2 cellular contexts compared by ENCODE assay signal in the genomic region with DNA sequence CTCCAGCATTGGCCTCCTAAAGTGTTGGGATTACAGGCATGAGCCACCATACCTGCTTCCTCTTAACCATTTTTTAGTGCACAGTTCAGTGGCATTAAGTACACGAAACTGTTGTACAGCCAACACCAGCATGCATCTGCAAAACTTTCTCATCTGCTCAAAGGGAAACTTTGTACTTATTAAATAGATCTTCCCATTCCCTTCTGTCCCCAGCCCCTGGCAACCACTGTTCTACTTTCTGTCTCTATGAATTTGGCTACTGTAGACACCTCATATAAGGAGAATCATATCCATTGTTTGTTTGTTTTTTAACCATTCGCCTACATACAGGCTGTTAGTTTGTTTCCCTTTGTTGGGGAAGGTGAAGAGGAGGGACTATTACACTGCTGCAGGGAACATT.
TF ChIP-seq lines count a peak whose summit lies in the region.

No MANE protein-coding gene starts in this region.

TF ChIP-seq in HepG2, 621 proteins besides CTCF, POLR2A, EP300 and RAD21:
- TF ChIP-seq, protein P1, sequence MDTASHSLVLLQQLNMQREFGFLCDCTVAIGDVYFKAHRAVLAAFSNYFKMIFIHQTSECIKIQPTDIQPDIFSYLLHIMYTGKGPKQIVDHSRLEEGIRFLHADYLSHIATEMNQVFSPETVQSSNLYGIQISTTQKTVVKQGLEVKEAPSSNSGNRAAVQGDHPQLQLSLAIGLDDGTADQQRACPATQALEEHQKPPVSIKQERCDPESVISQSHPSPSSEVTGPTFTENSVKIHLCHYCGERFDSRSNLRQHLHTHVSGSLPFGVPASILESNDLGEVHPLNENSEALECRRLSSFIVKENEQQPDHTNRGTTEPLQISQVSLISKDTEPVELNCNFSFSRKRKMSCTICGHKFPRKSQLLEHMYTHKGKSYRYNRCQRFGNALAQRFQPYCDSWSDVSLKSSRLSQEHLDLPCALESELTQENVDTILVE (CRISPR knock-in tag; IDR thresholded peaks at IDR 0.05), result no peak
- TF ChIP-seq CBFB (CRISPR knock-in tag; IDR thresholded peaks at IDR 0.05), result no peak
- TF ChIP-seq, protein P2, sequence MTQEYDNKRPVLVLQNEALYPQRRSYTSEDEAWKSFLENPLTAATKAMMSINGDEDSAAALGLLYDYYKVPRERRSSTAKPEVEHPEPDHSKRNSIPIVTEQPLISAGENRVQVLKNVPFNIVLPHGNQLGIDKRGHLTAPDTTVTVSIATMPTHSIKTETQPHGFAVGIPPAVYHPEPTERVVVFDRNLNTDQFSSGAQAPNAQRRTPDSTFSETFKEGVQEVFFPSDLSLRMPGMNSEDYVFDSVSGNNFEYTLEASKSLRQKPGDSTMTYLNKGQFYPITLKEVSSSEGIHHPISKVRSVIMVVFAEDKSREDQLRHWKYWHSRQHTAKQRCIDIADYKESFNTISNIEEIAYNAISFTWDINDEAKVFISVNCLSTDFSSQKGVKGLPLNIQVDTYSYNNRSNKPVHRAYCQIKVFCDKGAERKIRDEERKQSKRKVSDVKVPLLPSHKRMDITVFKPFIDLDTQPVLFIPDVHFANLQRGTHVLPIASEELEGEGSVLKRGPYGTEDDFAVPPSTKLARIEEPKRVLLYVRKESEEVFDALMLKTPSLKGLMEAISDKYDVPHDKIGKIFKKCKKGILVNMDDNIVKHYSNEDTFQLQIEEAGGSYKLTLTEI (CRISPR knock-in tag; conservative IDR thresholded peaks at IDR 0.05), result no peak
- no peak for TF ChIP-seq SIN3B (IDR thresholded peaks at IDR 0.05; ENCODE audit: low read length)
- TF ChIP-seq TP53 (CRISPR knock-in tag; conservative IDR thresholded peaks at IDR 0.05), result no peak
- TF ChIP-seq ZNF20 (CRISPR knock-in tag; IDR thresholded peaks at IDR 0.05), result no peak
- TF ChIP-seq, protein P3, sequence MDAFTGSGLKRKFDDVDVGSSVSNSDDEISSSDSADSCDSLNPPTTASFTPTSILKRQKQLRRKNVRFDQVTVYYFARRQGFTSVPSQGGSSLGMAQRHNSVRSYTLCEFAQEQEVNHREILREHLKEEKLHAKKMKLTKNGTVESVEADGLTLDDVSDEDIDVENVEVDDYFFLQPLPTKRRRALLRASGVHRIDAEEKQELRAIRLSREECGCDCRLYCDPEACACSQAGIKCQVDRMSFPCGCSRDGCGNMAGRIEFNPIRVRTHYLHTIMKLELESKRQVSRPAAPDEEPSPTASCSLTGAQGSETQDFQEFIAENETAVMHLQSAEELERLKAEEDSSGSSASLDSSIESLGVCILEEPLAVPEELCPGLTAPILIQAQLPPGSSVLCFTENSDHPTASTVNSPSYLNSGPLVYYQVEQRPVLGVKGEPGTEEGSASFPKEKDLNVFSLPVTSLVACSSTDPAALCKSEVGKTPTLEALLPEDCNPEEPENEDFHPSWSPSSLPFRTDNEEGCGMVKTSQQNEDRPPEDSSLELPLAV (CRISPR knock-in tag; conservative IDR thresholded peaks at IDR 0.05; ENCODE audit: low read depth), result no peak
- TF ChIP-seq, protein P4, sequence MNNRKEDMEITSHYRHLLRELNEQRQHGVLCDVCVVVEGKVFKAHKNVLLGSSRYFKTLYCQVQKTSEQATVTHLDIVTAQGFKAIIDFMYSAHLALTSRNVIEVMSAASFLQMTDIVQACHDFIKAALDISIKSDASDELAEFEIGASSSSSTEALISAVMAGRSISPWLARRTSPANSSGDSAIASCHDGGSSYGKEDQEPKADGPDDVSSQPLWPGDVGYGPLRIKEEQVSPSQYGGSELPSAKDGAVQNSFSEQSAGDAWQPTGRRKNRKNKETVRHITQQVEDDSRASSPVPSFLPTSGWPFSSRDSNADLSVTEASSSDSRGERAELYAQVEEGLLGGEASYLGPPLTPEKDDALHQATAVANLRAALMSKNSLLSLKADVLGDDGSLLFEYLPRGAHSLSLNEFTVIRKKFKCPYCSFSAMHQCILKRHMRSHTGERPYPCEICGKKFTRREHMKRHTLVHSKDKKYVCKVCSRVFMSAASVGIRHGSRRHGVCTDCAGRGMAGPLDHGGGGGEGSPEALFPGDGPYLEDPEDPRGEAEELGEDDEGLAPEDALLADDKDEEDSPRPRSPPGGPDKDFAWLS (CRISPR knock-in tag; IDR thresholded peaks at IDR 0.05; ENCODE audit: borderline replicate concordance), result no peak
- no peak for TF ChIP-seq PLRG1 (conservative IDR thresholded peaks at IDR 0.05)
- TF ChIP-seq KDM1A (CRISPR knock-in tag; IDR thresholded peaks at IDR 0.05), result no peak
- no peak for TF ChIP-seq BHLHE40 (IDR thresholded peaks at IDR 0.05; ENCODE audit: low read length)
- no peak for TF ChIP-seq HNRNPH1 (optimal IDR thresholded peaks at IDR 0.05; ENCODE audit: low read depth, low read length)
- TF ChIP-seq CHD2 (IDR thresholded peaks at IDR 0.05; ENCODE audit: low read depth, low read length), result no peak
- TF ChIP-seq RBAK (CRISPR knock-in tag; IDR thresholded peaks at IDR 0.05), result no peak
- TF ChIP-seq, protein P5, sequence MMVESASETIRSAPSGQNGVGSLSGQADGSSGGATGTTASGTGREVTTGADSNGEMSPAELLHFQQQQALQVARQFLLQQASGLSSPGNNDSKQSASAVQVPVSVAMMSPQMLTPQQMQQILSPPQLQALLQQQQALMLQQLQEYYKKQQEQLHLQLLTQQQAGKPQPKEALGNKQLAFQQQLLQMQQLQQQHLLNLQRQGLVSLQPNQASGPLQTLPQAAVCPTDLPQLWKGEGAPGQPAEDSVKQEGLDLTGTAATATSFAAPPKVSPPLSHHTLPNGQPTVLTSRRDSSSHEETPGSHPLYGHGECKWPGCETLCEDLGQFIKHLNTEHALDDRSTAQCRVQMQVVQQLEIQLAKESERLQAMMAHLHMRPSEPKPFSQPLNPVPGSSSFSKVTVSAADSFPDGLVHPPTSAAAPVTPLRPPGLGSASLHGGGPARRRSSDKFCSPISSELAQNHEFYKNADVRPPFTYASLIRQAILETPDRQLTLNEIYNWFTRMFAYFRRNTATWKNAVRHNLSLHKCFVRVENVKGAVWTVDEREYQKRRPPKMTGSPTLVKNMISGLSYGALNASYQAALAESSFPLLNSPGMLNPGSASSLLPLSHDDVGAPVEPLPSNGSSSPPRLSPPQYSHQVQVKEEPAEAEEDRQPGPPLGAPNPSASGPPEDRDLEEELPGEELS (CRISPR knock-in tag; IDR thresholded peaks at IDR 0.05), result no peak
- no peak for TF ChIP-seq FOXM1 (CRISPR knock-in tag; IDR thresholded peaks at IDR 0.05)
- TF ChIP-seq AGO1 (IDR thresholded peaks at IDR 0.05; ENCODE audit: low read depth, low read length, poor library complexity, severe bottlenecking), result no peak
- TF ChIP-seq, protein P6, sequence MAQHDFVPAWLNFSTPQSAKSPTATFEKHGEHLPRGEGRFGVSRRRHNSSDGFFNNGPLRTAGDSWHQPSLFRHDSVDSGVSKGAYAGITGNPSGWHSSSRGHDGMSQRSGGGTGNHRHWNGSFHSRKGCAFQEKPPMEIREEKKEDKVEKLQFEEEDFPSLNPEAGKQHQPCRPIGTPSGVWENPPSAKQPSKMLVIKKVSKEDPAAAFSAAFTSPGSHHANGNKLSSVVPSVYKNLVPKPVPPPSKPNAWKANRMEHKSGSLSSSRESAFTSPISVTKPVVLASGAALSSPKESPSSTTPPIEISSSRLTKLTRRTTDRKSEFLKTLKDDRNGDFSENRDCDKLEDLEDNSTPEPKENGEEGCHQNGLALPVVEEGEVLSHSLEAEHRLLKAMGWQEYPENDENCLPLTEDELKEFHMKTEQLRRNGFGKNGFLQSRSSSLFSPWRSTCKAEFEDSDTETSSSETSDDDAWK (CRISPR knock-in tag; IDR thresholded peaks at IDR 0.05), result no peak
- TF ChIP-seq SOX6 (IDR thresholded peaks at IDR 0.05), result no peak
- no peak for TF ChIP-seq SOX6 (CRISPR knock-in tag; IDR thresholded peaks at IDR 0.05)

TF ChIP-seq in GM12878, 131 proteins besides CTCF, POLR2A, EP300 and RAD21:
- no peak for TF ChIP-seq BMI1 (IDR thresholded peaks at IDR 0.05; ENCODE audit: borderline replicate concordance)
- TF ChIP-seq CHD2 (IDR thresholded peaks at IDR 0.05; ENCODE audit: borderline replicate concordance, low read depth, low read length), result no peak
- no peak for TF ChIP-seq SMAD1 (IDR thresholded peaks at IDR 0.05; ENCODE audit: low read depth, partially characterized antibody)
- no peak for TF ChIP-seq HCFC1 (IDR thresholded peaks at IDR 0.05; ENCODE audit: low read length)
- TF ChIP-seq, protein P7, sequence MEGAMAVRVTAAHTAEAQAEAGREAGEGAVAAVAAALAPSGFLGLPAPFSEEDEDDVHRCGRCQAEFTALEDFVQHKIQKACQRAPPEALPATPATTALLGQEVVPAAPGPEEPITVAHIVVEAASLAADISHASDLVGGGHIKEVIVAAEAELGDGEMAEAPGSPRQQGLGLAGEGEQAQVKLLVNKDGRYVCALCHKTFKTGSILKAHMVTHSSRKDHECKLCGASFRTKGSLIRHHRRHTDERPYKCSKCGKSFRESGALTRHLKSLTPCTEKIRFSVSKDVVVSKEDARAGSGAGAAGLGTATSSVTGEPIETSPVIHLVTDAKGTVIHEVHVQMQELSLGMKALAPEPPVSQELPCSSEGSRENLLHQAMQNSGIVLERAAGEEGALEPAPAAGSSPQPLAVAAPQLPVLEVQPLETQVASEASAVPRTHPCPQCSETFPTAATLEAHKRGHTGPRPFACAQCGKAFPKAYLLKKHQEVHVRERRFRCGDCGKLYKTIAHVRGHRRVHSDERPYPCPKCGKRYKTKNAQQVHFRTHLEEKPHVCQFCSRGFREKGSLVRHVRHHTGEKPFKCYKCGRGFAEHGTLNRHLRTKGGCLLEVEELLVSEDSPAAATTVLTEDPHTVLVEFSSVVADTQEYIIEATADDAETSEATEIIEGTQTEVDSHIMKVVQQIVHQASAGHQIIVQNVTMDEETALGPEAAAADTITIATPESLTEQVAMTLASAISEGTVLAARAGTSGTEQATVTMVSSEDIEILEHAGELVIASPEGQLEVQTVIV (IDR thresholded peaks at IDR 0.05; ENCODE audit: borderline replicate concordance, partially characterized antibody), result no peak
- no peak for TF ChIP-seq KAT2A (conservative IDR thresholded peaks at IDR 0.05; ENCODE audit: control insufficient read depth, low read depth, low read length)
- no peak for TF ChIP-seq ZNF384 (IDR thresholded peaks at IDR 0.05; ENCODE audit: borderline replicate concordance, low read depth, low read length)
- TF ChIP-seq BCL11A (IDR thresholded peaks at IDR 0.05; ENCODE audit: low read depth, low read length), result no peak
- TF ChIP-seq YBX1 (IDR thresholded peaks at IDR 0.05), result no peak
- no peak for TF ChIP-seq ZNF274 (IDR thresholded peaks at IDR 0.05; ENCODE audit: insufficient read depth, insufficient read length)
- TF ChIP-seq, protein P8, sequence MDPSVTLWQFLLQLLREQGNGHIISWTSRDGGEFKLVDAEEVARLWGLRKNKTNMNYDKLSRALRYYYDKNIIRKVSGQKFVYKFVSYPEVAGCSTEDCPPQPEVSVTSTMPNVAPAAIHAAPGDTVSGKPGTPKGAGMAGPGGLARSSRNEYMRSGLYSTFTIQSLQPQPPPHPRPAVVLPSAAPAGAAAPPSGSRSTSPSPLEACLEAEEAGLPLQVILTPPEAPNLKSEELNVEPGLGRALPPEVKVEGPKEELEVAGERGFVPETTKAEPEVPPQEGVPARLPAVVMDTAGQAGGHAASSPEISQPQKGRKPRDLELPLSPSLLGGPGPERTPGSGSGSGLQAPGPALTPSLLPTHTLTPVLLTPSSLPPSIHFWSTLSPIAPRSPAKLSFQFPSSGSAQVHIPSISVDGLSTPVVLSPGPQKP (IDR thresholded peaks at IDR 0.05; ENCODE audit: low read depth, low read length), result no peak
- TF ChIP-seq SIX5 (IDR thresholded peaks at IDR 0.05; ENCODE audit: low read depth, low read length, severe bottlenecking), result no peak
- TF ChIP-seq, protein P9, sequence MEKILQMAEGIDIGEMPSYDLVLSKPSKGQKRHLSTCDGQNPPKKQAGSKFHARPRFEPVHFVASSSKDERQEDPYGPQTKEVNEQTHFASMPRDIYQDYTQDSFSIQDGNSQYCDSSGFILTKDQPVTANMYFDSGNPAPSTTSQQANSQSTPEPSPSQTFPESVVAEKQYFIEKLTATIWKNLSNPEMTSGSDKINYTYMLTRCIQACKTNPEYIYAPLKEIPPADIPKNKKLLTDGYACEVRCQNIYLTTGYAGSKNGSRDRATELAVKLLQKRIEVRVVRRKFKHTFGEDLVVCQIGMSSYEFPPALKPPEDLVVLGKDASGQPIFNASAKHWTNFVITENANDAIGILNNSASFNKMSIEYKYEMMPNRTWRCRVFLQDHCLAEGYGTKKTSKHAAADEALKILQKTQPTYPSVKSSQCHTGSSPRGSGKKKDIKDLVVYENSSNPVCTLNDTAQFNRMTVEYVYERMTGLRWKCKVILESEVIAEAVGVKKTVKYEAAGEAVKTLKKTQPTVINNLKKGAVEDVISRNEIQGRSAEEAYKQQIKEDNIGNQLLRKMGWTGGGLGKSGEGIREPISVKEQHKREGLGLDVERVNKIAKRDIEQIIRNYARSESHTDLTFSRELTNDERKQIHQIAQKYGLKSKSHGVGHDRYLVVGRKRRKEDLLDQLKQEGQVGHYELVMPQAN (conservative IDR thresholded peaks at IDR 0.05), result no peak
